Comparison of ENCODE assay signal across 2 cellular contexts in the genomic region with DNA sequence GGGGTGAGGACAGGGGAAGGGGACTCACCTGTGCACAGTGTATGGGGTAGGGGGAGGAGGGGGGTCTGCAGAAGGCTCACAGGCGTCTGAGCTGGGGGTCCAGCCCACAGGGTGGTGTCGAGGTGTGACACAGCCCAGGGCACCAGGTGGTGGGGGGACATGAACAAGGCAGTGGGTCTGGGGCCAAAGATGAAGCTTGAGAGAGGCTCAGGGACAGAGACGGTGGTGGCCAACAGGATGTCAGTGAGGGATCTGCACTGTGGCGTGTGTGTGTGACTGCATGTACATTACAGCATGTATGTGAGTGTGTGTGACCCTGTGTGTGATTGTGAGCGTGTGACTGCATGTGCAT.
TF ChIP-seq lines count a peak whose summit lies in the region.

No MANE protein-coding gene starts in this region.

TF ChIP-seq in SK-N-SH, 30 proteins besides CTCF, POLR2A, EP300 and RAD21 (continued from another document):
- TF ChIP-seq, protein P1, sequence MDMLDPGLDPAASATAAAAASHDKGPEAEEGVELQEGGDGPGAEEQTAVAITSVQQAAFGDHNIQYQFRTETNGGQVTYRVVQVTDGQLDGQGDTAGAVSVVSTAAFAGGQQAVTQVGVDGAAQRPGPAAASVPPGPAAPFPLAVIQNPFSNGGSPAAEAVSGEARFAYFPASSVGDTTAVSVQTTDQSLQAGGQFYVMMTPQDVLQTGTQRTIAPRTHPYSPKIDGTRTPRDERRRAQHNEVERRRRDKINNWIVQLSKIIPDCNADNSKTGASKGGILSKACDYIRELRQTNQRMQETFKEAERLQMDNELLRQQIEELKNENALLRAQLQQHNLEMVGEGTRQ (IDR thresholded peaks at IDR 0.05; ENCODE audit: borderline replicate concordance, low read depth, low read length): no peak
- TF ChIP-seq SIN3A (IDR thresholded peaks at IDR 0.05; ENCODE audit: borderline replicate concordance, low read depth, low read length) (no peak), JUND (IDR thresholded peaks at IDR 0.05) (no peak), FOXJ3 (CRISPR knock-in tag; IDR thresholded peaks at IDR 0.05) (no peak), MEF2A (IDR thresholded peaks at IDR 0.05; ENCODE audit: borderline replicate concordance, low read depth) (no peak), TAF1 (IDR thresholded peaks at IDR 0.05; ENCODE audit: borderline replicate concordance, low read depth, low read length) (no peak), USF1 (IDR thresholded peaks at IDR 0.05; ENCODE audit: borderline replicate concordance, low read depth) (no peak), PBX3 (IDR thresholded peaks at IDR 0.05) (no peak), NRF1 (IDR thresholded peaks at IDR 0.05; ENCODE audit: low read depth, low read length) (no peak), FOXM1 (IDR thresholded peaks at IDR 0.05; ENCODE audit: low read depth) (no peak), CHD2 (IDR thresholded peaks at IDR 0.05; ENCODE audit: low read length, partially characterized antibody) (no peak), POLR2AphosphoS5 (IDR thresholded peaks at IDR 0.05; ENCODE audit: low read depth, low read length) (no peak), EZH2phosphoT487 (IDR thresholded peaks at IDR 0.05; ENCODE audit: borderline replicate concordance, low read depth) (no peak), RXRA (IDR thresholded peaks at IDR 0.05; ENCODE audit: borderline replicate concordance, low read depth) (no peak)
- TF ChIP-seq, protein P2, sequence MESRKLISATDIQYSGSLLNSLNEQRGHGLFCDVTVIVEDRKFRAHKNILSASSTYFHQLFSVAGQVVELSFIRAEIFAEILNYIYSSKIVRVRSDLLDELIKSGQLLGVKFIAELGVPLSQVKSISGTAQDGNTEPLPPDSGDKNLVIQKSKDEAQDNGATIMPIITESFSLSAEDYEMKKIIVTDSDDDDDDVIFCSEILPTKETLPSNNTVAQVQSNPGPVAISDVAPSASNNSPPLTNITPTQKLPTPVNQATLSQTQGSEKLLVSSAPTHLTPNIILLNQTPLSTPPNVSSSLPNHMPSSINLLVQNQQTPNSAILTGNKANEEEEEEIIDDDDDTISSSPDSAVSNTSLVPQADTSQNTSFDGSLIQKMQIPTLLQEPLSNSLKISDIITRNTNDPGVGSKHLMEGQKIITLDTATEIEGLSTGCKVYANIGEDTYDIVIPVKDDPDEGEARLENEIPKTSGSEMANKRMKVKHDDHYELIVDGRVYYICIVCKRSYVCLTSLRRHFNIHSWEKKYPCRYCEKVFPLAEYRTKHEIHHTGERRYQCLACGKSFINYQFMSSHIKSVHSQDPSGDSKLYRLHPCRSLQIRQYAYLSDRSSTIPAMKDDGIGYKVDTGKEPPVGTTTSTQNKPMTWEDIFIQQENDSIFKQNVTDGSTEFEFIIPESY (IDR thresholded peaks at IDR 0.05; ENCODE audit: borderline replicate concordance, low read depth): no peak

TF ChIP-seq in SK-N-SH treated with all-trans-retinoic acid at 6 μM for 48 hours, 23 proteins besides CTCF, POLR2A, EP300 and RAD21 (continued from another document):
- TF ChIP-seq, protein P3, sequence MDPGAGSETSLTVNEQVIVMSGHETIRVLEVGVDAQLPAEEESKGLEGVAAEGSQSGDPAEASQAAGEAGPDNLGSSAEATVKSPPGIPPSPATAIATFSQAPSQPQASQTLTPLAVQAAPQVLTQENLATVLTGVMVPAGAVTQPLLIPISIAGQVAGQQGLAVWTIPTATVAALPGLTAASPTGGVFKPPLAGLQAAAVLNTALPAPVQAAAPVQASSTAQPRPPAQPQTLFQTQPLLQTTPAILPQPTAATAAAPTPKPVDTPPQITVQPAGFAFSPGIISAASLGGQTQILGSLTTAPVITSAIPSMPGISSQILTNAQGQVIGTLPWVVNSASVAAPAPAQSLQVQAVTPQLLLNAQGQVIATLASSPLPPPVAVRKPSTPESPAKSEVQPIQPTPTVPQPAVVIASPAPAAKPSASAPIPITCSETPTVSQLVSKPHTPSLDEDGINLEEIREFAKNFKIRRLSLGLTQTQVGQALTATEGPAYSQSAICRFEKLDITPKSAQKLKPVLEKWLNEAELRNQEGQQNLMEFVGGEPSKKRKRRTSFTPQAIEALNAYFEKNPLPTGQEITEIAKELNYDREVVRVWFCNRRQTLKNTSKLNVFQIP (CRISPR knock-in tag; IDR thresholded peaks at IDR 0.05; ENCODE audit: borderline replicate concordance, low read depth): no peak
- TF ChIP-seq ZNF565 (CRISPR knock-in tag; conservative IDR thresholded peaks at IDR 0.05; ENCODE audit: low read depth) (no peak), ZFP30 (CRISPR knock-in tag; IDR thresholded peaks at IDR 0.05) (no peak)
- TF ChIP-seq, protein P4, sequence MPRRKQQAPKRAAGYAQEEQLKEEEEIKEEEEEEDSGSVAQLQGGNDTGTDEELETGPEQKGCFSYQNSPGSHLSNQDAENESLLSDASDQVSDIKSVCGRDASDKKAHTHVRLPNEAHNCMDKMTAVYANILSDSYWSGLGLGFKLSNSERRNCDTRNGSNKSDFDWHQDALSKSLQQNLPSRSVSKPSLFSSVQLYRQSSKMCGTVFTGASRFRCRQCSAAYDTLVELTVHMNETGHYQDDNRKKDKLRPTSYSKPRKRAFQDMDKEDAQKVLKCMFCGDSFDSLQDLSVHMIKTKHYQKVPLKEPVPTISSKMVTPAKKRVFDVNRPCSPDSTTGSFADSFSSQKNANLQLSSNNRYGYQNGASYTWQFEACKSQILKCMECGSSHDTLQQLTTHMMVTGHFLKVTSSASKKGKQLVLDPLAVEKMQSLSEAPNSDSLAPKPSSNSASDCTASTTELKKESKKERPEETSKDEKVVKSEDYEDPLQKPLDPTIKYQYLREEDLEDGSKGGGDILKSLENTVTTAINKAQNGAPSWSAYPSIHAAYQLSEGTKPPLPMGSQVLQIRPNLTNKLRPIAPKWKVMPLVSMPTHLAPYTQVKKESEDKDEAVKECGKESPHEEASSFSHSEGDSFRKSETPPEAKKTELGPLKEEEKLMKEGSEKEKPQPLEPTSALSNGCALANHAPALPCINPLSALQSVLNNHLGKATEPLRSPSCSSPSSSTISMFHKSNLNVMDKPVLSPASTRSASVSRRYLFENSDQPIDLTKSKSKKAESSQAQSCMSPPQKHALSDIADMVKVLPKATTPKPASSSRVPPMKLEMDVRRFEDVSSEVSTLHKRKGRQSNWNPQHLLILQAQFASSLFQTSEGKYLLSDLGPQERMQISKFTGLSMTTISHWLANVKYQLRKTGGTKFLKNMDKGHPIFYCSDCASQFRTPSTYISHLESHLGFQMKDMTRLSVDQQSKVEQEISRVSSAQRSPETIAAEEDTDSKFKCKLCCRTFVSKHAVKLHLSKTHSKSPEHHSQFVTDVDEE (CRISPR knock-in tag; IDR thresholded peaks at IDR 0.05): no peak
TF ChIP-seq in SK-N-SH treated with all-trans-retinoic acid at 6 μM for 48 hours: peak in this region for 0.
